ENCODE assay signal across 25 cellular contexts in genomic region chr7:117333168-117333567, GRCh38. TPM values are rescaled to one million over a fixed set of nuclear protein-coding genes. Genes with fewer than 3 reads are reported as not detected.
"Had no signal": no experiment of that assay in that cellular context is flagged by ENCODE, and none has a peak within 500 bp of the region (broad histone marks: within the 10 kb centered on the region; RNA-seq: fewer than 3 reads in every experiment).

No MANE protein-coding gene starts in this region.

- H3K9me3 Mint-ChIP-seq: activated naive CD4-positive, alpha-beta T cell treated with anti-CD3 and anti-CD28 coated beads, Interleukin-2, amount 50 U/mL, for 72 hours had no signal

- ATAC-seq: activated naive CD4-positive, alpha-beta T cell treated with anti-CD3 and anti-CD28 coated beads, Interleukin-2, amount 50 U/mL, for 72 hours; activated T-cell treated with anti-CD3 and anti-CD28 coated beads, Interleukin-2, amount 50 U/mL, for 72 hours; left lobe of liver; natural killer cell; pancreas; sciatic nerve; stimulated activated naive B cell treated with anti-CD40 and anti-IgM and Interleukin-4, amounts not matched to agents 10 μg/mL and 1 μg/mL and 100 μg/mL, for 72 hours had no signal

- DNase-seq: activated CD4-positive, alpha-beta T cell treated with anti-CD3 and anti-CD28 coated beads for 1 hour; activated gamma-delta T cell; activated T-cell treated with anti-CD3 and anti-CD28 coated beads, Interleukin-2, amount 50 U/mL, for 72 hours; adrenal gland; caudate nucleus; kidney; natural killer cell; pancreas; spleen; stimulated activated CD4-positive, alpha-beta T cell treated with anti-CD3 and anti-CD28 coated beads, Interleukin-4, amount 100 ng/mL, for 4 hours; stimulated activated naive B cell treated with anti-CD40 and anti-IgM and Interleukin-4, amounts not matched to agents 10 μg/mL and 1 μg/mL and 100 μg/mL, for 72 hours; SW 1271; T-helper 2 cell; uterus had no signal

- H3K4me3 Mint-ChIP-seq: activated T-cell treated with anti-CD3 and anti-CD28 coated beads, Interleukin-2, amount 50 U/mL, for 72 hours; natural killer cell; stimulated activated naive B cell treated with anti-CD40 and anti-IgM and Interleukin-4, amounts not matched to agents 10 μg/mL and 1 μg/mL and 100 μg/mL, for 72 hours had no signal

- H3K27me3 ChIP-seq: adrenal gland, esophagus muscularis mucosa, pancreas, spleen, uterus had no signal

- H3K4me1 ChIP-seq: adrenal gland, esophagus muscularis mucosa, pancreas, spleen, uterus had no signal

- H3K36me3 ChIP-seq: adrenal gland, esophagus muscularis mucosa, neutrophil, pancreas, spleen had no signal

- H3K4me1 Mint-ChIP-seq: natural killer cell; stimulated activated naive B cell treated with anti-CD40 and anti-IgM and Interleukin-4, amounts not matched to agents 10 μg/mL and 1 μg/mL and 100 μg/mL, for 72 hours had no signal

- H3K9me3 ChIP-seq: adrenal gland, neutrophil, pancreas, uterus had no signal

- FAIRE-seq: endometrium, frontal cortex, kidney, pancreas had no signal

- H3K27ac ChIP-seq: adrenal gland, coronary artery, esophagus muscularis mucosa, neutrophil, pancreas, spleen, uterus, VCaP had no signal

- H3K27me3 Mint-ChIP-seq: stimulated activated naive B cell treated with anti-CD40 and anti-IgM and Interleukin-4, amounts not matched to agents 10 μg/mL and 1 μg/mL and 100 μg/mL, for 72 hours had no signal

- H3K27ac Mint-ChIP-seq: activated naive CD4-positive, alpha-beta T cell treated with anti-CD3 and anti-CD28 coated beads, Interleukin-2, amount 50 U/mL, for 72 hours; activated T-cell treated with anti-CD3 and anti-CD28 coated beads, Interleukin-2, amount 50 U/mL, for 72 hours; natural killer cell; stimulated activated naive B cell treated with anti-CD40 and anti-IgM and Interleukin-4, amounts not matched to agents 10 μg/mL and 1 μg/mL and 100 μg/mL, for 72 hours had no signal

- H3K36me3 Mint-ChIP-seq: activated naive CD4-positive, alpha-beta T cell treated with anti-CD3 and anti-CD28 coated beads, Interleukin-2, amount 50 U/mL, for 72 hours; natural killer cell; stimulated activated naive B cell treated with anti-CD40 and anti-IgM and Interleukin-4, amounts not matched to agents 10 μg/mL and 1 μg/mL and 100 μg/mL, for 72 hours had no signal

- H3K4me3 ChIP-seq: adrenal gland, coronary artery, esophagus muscularis mucosa, lung, pancreas, spleen, uterus had no signal

RNA-seq across cellular contexts. Expression of gene WNT2, which starts 10.3 kb away (rescaled TPM):
- total RNA-seq: activated CD8-positive, alpha-beta memory T cell treated with anti-CD3 and anti-CD28 coated beads for 36 hours; activated naive CD4-positive, alpha-beta T cell treated with anti-CD3 and anti-CD28 coated beads, Interleukin-2, amount 50 U/mL, for 72 hours; activated T-cell treated with anti-CD3 and anti-CD28 coated beads, Interleukin-2, amount 50 U/mL, for 72 hours; natural killer cell had no signal
